In the genomic region with DNA sequence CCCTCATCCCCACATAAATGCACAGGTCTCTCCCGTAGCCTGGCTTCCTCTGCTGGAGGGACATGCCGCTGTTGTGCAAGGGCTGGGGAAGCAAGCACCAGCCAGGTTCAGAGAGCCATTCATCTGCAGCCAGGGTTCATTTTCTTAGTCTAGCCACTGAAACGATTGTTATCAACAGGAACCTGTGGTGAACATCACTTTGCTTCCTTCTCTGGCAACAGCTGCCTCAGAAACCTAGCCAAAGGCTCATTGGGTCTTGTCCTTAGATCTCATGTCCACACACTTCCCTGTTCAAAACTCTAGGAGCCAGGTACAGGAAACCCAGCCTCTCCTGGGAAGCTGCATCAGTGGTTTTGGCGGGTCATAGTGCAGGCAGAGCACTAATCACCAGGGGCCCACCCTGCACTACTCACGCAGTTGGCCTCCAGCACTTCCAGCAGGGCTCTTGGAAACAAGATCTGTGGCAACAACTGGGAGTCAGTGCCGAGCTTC, we compare ENCODE assay signal across 9 cellular contexts. TPM values are rescaled to one million over a fixed set of nuclear protein-coding genes. Genes with fewer than 3 reads are reported as not detected.
DNase-seq lines count a peak whose midpoint lies in the region; ATAC-seq and TF ChIP-seq lines count a peak whose summit lies in the region.
"Had no signal": no experiment of that assay in that cellular context is flagged by ENCODE, and none has a peak within 500 bp of the region (broad histone marks: within the 10 kb centered on the region; RNA-seq: fewer than 3 reads in every experiment).

No MANE protein-coding gene starts in this region.

- H3K27ac Mint-ChIP-seq in naive thymus-derived CD8-positive, alpha-beta T cell: peak overlapping the region; percentile 86 to 99 (median 96)

- no peak overlapping the region for H2AFZ ChIP-seq in Loucy (ENCODE audit: low read length)

- peak overlapping the region; percentile 46 for H3K9ac ChIP-seq in Loucy (ENCODE audit: low read depth, low read length, poor library complexity, severe bottlenecking)

- peaks cover 51% of the 10 kb centered on the region for H3K4me1 ChIP-seq in Loucy (ENCODE audit: insufficient read depth, low read length, poor library complexity, severe bottlenecking)
- peaks cover 12 to 17% of the 10 kb centered on the region in 2 donors for H3K4me1 ChIP-seq in thyroid gland

- H3K27me3 Mint-ChIP-seq in naive thymus-derived CD8-positive, alpha-beta T cell: no peaks in the 10 kb centered on the region

- H3K4me3 ChIP-seq in Loucy (ENCODE audit: low read length, poor library complexity, severe bottlenecking) (peak overlapping the region; percentile 51), thyroid gland (replicated peaks in 1 of 3) (no peak overlapping the region)
- H3K4me3 ChIP-seq: tibial artery had no signal

- peak overlapping the region; percentile 57 to 92 (median 85) for H3K4me3 Mint-ChIP-seq in naive thymus-derived CD8-positive, alpha-beta T cell

- H3K9me3 Mint-ChIP-seq in naive thymus-derived CD8-positive, alpha-beta T cell: no peaks in the 10 kb centered on the region

- peak overlapping the region in 1 of 3 donors; percentile 6 for H3K27ac ChIP-seq in thyroid gland
- H3K27ac ChIP-seq: tibial artery had no signal

- peaks cover 15 to 83% (median 53%) of the 10 kb centered on the region in 3 donors for H3K36me3 Mint-ChIP-seq in naive thymus-derived CD8-positive, alpha-beta T cell

- no peak for TF ChIP-seq POLR2A in thyroid gland (IDR thresholded peaks at IDR 0.05)

- 46 to 65% methylated on average over 6 of the region's 6 CpGs for WGBS in thyroid gland, 2 donors

- DNase-seq in GF-D8 (lab: John Stamatoyannopoulos, UW) (peak; percentile 90), amniotic epithelial cell (ENCODE audit: low read depth) (peak; percentile 80), amygdala (lab: John Stamatoyannopoulos, UW) (no peak), EL (no peak), thyroid gland (no peak)
- peak; percentile 30 to 80 (median 64) for DNase-seq in naive thymus-derived CD8-positive, alpha-beta T cell

- peak; percentile 65 for ATAC-seq in GM21528 (IDR thresholded peaks at IDR 0.05; ENCODE audit: low FRiP score, unreplicated experiment)
- peak; percentile 67 to 76 for ATAC-seq in naive thymus-derived CD8-positive, alpha-beta T cell

- no peaks in the 10 kb centered on the region for H3K9me2 ChIP-seq in Loucy (replicated peaks; ENCODE audit: low read depth, low read length)

- H3K79me2 ChIP-seq in Loucy (ENCODE audit: insufficient read depth, low read length): no peaks in the 10 kb centered on the region

- peaks cover 19% of the 10 kb centered on the region; the same call in 1 of the 2 replicates for H3K36me3 ChIP-seq in Loucy (ENCODE audit: insufficient read depth, low read length)
- H3K36me3 ChIP-seq in thyroid gland: peaks cover 0 to 5% of the 10 kb centered on the region in 2 donors

- peaks cover 37 to 91% (median 87%) of the 10 kb centered on the region in 4 donors for H3K4me1 Mint-ChIP-seq in naive thymus-derived CD8-positive, alpha-beta T cell

- no peaks in the 10 kb centered on the region for H3K27me3 ChIP-seq in Loucy (ENCODE audit: insufficient read depth, low read length, poor library complexity, severe bottlenecking)
- no peaks in the 10 kb centered on the region for H3K27me3 ChIP-seq in thyroid gland
- H3K27me3 ChIP-seq: tibial artery had no signal

- H3K9me3 ChIP-seq in Loucy (ENCODE audit: insufficient read depth, low read depth, low read length): no peaks in the 10 kb centered on the region
- no peaks in the 10 kb centered on the region for H3K9me3 ChIP-seq in thyroid gland
- H3K9me3 ChIP-seq: tibial artery had no signal

- peak overlapping the region; percentile 83 for H3K4me2 ChIP-seq in Loucy (ENCODE audit: low read depth, low read length, poor library complexity, severe bottlenecking)

- intact Hi-C loops in thyroid gland (cut with DNase I): no loop called here

- peaks cover 14% of the 10 kb centered on the region for H3F3A ChIP-seq in Loucy (ENCODE audit: low read depth)

- POLR2A ChIA-PET in naive thymus-derived CD8-positive, alpha-beta T cell (lab: Charles Lee): interaction anchor here (1.0 to 15.3 kb wide), 8 partner anchors 7 to 46 kb away, joined by 3 to 304 read pairs (median 6); a partner anchor contains a TSS

- no peak for TF ChIP-seq CTCF in Loucy (conservative IDR thresholded peaks at IDR 0.05; ENCODE audit: low read length)
- no peak for TF ChIP-seq CTCF in thyroid gland (IDR thresholded peaks at IDR 0.05)

- no peaks in the 10 kb centered on the region for H4K20me1 ChIP-seq in Loucy (ENCODE audit: insufficient read depth, low read length, poor library complexity, severe bottlenecking)

RNA-seq across cellular contexts. Expression of a gene that starts 47.0 kb away (rescaled TPM):
- 100 to 1,000 TPM; 128 to 132 TPM for total RNA-seq in naive thymus-derived CD8-positive, alpha-beta T cell
- polyA plus RNA-seq in naive thymus-derived CD8-positive, alpha-beta T cell: 100 to 1,000 TPM; 106 to 190 (median 168) TPM
- total RNA-seq in thyroid gland: 10 to 100 TPM; 22.3 to 34.0 (median 27.4) TPM

RNA-seq across cellular contexts. Expression of a gene that starts 47.3 kb away (rescaled TPM):
- 10 to 100 TPM; 16.6 to 17.2 TPM for total RNA-seq in naive thymus-derived CD8-positive, alpha-beta T cell
- 10 to 100 TPM; 16.7 to 20.9 (median 18.6) TPM for polyA plus RNA-seq in naive thymus-derived CD8-positive, alpha-beta T cell
- 10 to 100 TPM; 18.4 to 27.1 (median 19.6) TPM for total RNA-seq in thyroid gland

Comparison
In these comparisons a context has a peak if more than half of its experiments do, and no peak if none do; other contexts are left out.
1. DNase-seq: peak in GF-D8 (single experiment), amniotic epithelial cell (single experiment) and naive thymus-derived CD8-positive, alpha-beta T cell (10 of 10); none in amygdala (0 of 56), EL (single experiment) and thyroid gland (0 of 2).